24 cellular contexts compared by ENCODE assay signal in genomic region chr6:104460759-104461530, GRCh38.
A peak's percentile ranks its signal among the peaks of the same experiment; 100 is the strongest.
DNase-seq lines count a peak whose midpoint lies in the region; ATAC-seq and TF ChIP-seq lines count a peak whose summit lies in the region.
"Had no signal": no experiment of that assay in that cellular context is flagged by ENCODE, and none has a peak within 500 bp of the region (broad histone marks: within the 10 kb centered on the region; RNA-seq: fewer than 3 reads in every experiment).

No MANE protein-coding gene starts in this region.

- WGBS in esophagus muscularis mucosa = 61% methylated on average over 3 of the region's 3 CpGs

- no peak for TF ChIP-seq CTCF in breast epithelium (IDR thresholded peaks at IDR 0.05)
- no peak for TF ChIP-seq CTCF in right atrium auricular region (IDR thresholded peaks at IDR 0.05)
- TF ChIP-seq CTCF in esophagus muscularis mucosa (IDR thresholded peaks at IDR 0.05) = no peak

- ATAC-seq in GM19023 (IDR thresholded peaks at IDR 0.05; ENCODE audit: unreplicated experiment) = peak; percentile 59
- ATAC-seq in HG02798 (IDR thresholded peaks at IDR 0.05; ENCODE audit: poor library complexity, unreplicated experiment) = peak; percentile 74
- peak; percentile 55 for ATAC-seq in HG03520 (IDR thresholded peaks at IDR 0.05; ENCODE audit: unreplicated experiment)
- peak; percentile 58 to 70 for ATAC-seq in stimulated activated naive B cell treated with anti-CD40 and anti-IgM and Interleukin-4, amounts not matched to agents 10 μg/mL and 1 μg/mL and 100 μg/mL, for 72 hours (replicated peaks)
- ATAC-seq: left ventricle myocardium superior, sciatic nerve, WTC11 had no signal

- no peak overlapping the region for H3K27ac ChIP-seq in breast epithelium
- no peak overlapping the region for H3K27ac ChIP-seq in right atrium auricular region
- H3K27ac ChIP-seq in esophagus muscularis mucosa (replicated peaks in 1 of 4) = no peak overlapping the region
- H3K27ac ChIP-seq: suprapubic skin had no signal

- no peak for DNase-seq in stimulated activated naive B cell treated with anti-CD40 and anti-IgM and Interleukin-4, amounts not matched to agents 10 μg/mL and 1 μg/mL and 100 μg/mL, for 72 hours
- no peak for DNase-seq in breast epithelium (ENCODE audit: low spot score in 2 of 2)
- no peak for DNase-seq in right atrium auricular region (ENCODE audit: low spot score)
- DNase-seq in esophagus muscularis mucosa (ENCODE audit: extremely low spot score) = no peak
- DNase-seq: activated CD8-positive, alpha-beta memory T cell treated with anti-CD3 and anti-CD28 coated beads, Interleukin-2, amount 50 U/mL, for 4 hours; activated naive CD4-positive, alpha-beta T cell treated with anti-CD3 and anti-CD28 coated beads, Interleukin-2, amount 10 ng/mL, durations not matched to agents 7 days and 5 days; amygdala; GOT3; islet precursor cell; left ventricle myocardium superior; NCI-H1048; NCI-H2029 treated with DMSO at 0.1 percent for 48 hours; NCI-H2227 treated with DMSO at 0.1 percent for 48 hours; stimulated activated CD4-positive, alpha-beta T cell treated with anti-CD3 and anti-CD28 coated beads, Interleukin-12 subunit alpha, Interleukin-12 subunit beta, amount 100 ng/mL, for 4 hours; stimulated activated CD4-positive, alpha-beta T cell treated with anti-CD3 and anti-CD28 coated beads, Interleukin-4, amount 100 ng/mL, for 4 hours; stimulated activated naive CD4-positive, alpha-beta T cell; T1000 had no signal

- TF ChIP-seq EP300 in esophagus muscularis mucosa (IDR thresholded peaks at IDR 0.05) = no peak

- intact Hi-C loops in breast epithelium (cut with DNase I; ENCODE audit: low total_unique reads) (no loop called here), esophagus muscularis mucosa (cut with DNase I) (no loop called here)

- TF ChIP-seq POLR2A in breast epithelium (IDR thresholded peaks at IDR 0.05) (no peak), esophagus muscularis mucosa (IDR thresholded peaks at IDR 0.05; ENCODE audit: low read depth) (no peak)

- no peaks in the 10 kb centered on the region for H3K9me3 Mint-ChIP-seq in stimulated activated naive B cell treated with anti-CD40 and anti-IgM and Interleukin-4, amounts not matched to agents 10 μg/mL and 1 μg/mL and 100 μg/mL, for 72 hours
- H3K9me3 Mint-ChIP-seq: activated naive CD4-positive, alpha-beta T cell treated with anti-CD3 and anti-CD28 coated beads, Interleukin-2, amount 10 ng/mL, durations not matched to agents 7 days and 5 days; activated T-helper 1 cell treated with anti-CD3 and anti-CD28 coated beads, Interleukin-12 subunit alpha, Interleukin-12 subunit beta, Interleukin-2, Interleukin-4 antibody, amounts not matched to agents 30 ng/mL and 10 ng/mL and 1 ng/mL, durations not matched to agents 14 hours and 24 hours and 36 hours had no signal

- H3K36me3 ChIP-seq in breast epithelium (no peaks in the 10 kb centered on the region), right atrium auricular region (no peaks in the 10 kb centered on the region), esophagus muscularis mucosa (no peaks in the 10 kb centered on the region)
- H3K36me3 ChIP-seq: suprapubic skin had no signal

- no peaks in the 10 kb centered on the region for H3K4me1 ChIP-seq in breast epithelium
- H3K4me1 ChIP-seq in right atrium auricular region = no peaks in the 10 kb centered on the region
- no peaks in the 10 kb centered on the region for H3K4me1 ChIP-seq in esophagus muscularis mucosa
- H3K4me1 ChIP-seq: suprapubic skin had no signal

- no peaks in the 10 kb centered on the region for H3K4me1 Mint-ChIP-seq in stimulated activated naive B cell treated with anti-CD40 and anti-IgM and Interleukin-4, amounts not matched to agents 10 μg/mL and 1 μg/mL and 100 μg/mL, for 72 hours
- H3K4me1 Mint-ChIP-seq: activated naive CD4-positive, alpha-beta T cell treated with anti-CD3 and anti-CD28 coated beads, Interleukin-2, amount 10 ng/mL, durations not matched to agents 7 days and 5 days; WTC11 had no signal

- H3K4me3 ChIP-seq in breast epithelium (no peak overlapping the region), right atrium auricular region (no peak overlapping the region), esophagus muscularis mucosa (no peak overlapping the region)
- H3K4me3 ChIP-seq: suprapubic skin had no signal

- no peaks in the 10 kb centered on the region for H3K27me3 ChIP-seq in breast epithelium
- no peaks in the 10 kb centered on the region for H3K27me3 ChIP-seq in right atrium auricular region
- H3K27me3 ChIP-seq in esophagus muscularis mucosa = no peaks in the 10 kb centered on the region
- H3K27me3 ChIP-seq: suprapubic skin had no signal

- H3K4me3 Mint-ChIP-seq in stimulated activated naive B cell treated with anti-CD40 and anti-IgM and Interleukin-4, amounts not matched to agents 10 μg/mL and 1 μg/mL and 100 μg/mL, for 72 hours = no peak overlapping the region
- H3K4me3 Mint-ChIP-seq: activated naive CD4-positive, alpha-beta T cell treated with anti-CD3 and anti-CD28 coated beads, Interleukin-2, amount 10 ng/mL, durations not matched to agents 7 days and 5 days; activated T-helper 1 cell treated with anti-CD3 and anti-CD28 coated beads, Interleukin-12 subunit alpha, Interleukin-12 subunit beta, Interleukin-2, Interleukin-4 antibody, amounts not matched to agents 30 ng/mL and 10 ng/mL and 1 ng/mL, durations not matched to agents 14 hours and 24 hours and 36 hours; WTC11 had no signal

- no peaks in the 10 kb centered on the region for H3K36me3 Mint-ChIP-seq in stimulated activated naive B cell treated with anti-CD40 and anti-IgM and Interleukin-4, amounts not matched to agents 10 μg/mL and 1 μg/mL and 100 μg/mL, for 72 hours
- H3K36me3 Mint-ChIP-seq: activated naive CD4-positive, alpha-beta T cell treated with anti-CD3 and anti-CD28 coated beads, Interleukin-2, amount 10 ng/mL, durations not matched to agents 7 days and 5 days; WTC11 had no signal

- H3K9me3 ChIP-seq in breast epithelium = no peaks in the 10 kb centered on the region
- no peaks in the 10 kb centered on the region for H3K9me3 ChIP-seq in right atrium auricular region
- H3K9me3 ChIP-seq in esophagus muscularis mucosa = no peaks in the 10 kb centered on the region
- H3K9me3 ChIP-seq: suprapubic skin had no signal

- H3K27me3 Mint-ChIP-seq in stimulated activated naive B cell treated with anti-CD40 and anti-IgM and Interleukin-4, amounts not matched to agents 10 μg/mL and 1 μg/mL and 100 μg/mL, for 72 hours = no peaks in the 10 kb centered on the region
- H3K27me3 Mint-ChIP-seq: activated naive CD4-positive, alpha-beta T cell treated with anti-CD3 and anti-CD28 coated beads, Interleukin-2, amount 10 ng/mL, durations not matched to agents 7 days and 5 days had no signal

- no peak overlapping the region for H3K27ac Mint-ChIP-seq in stimulated activated naive B cell treated with anti-CD40 and anti-IgM and Interleukin-4, amounts not matched to agents 10 μg/mL and 1 μg/mL and 100 μg/mL, for 72 hours
- H3K27ac Mint-ChIP-seq: activated naive CD4-positive, alpha-beta T cell treated with anti-CD3 and anti-CD28 coated beads, Interleukin-2, amount 10 ng/mL, durations not matched to agents 7 days and 5 days; activated T-helper 1 cell treated with anti-CD3 and anti-CD28 coated beads, Interleukin-12 subunit alpha, Interleukin-12 subunit beta, Interleukin-2, Interleukin-4 antibody, amounts not matched to agents 30 ng/mL and 10 ng/mL and 1 ng/mL, durations not matched to agents 14 hours and 24 hours and 36 hours; WTC11 had no signal
